Comparison of ENCODE assay signal across 1 cellular context in the genomic region with DNA sequence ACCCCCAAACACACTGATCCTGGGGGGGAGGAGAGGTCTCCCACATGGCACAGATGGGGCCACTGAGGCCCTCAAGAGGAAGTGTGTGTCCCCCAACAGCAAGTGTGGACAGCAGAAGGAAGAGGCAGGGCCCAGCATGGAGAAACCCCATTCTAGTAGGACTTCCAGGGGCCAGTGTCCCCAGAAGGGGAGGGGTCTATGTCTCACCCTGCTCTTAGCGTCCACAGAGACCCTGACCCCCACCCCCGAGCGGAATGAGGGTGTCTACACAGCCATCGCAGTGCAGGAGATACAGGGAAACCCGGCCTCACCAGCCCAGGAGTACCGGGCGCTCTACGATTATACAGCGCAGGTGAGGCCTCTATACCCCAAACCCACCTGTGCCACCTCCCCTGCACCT.
A peak's percentile ranks its signal among the peaks of the same experiment; 100 is the strongest.
TF ChIP-seq lines count a peak whose summit lies in the region.

No MANE protein-coding gene starts in this region.

TF ChIP-seq in GM12878, 131 proteins besides CTCF, POLR2A, EP300 and RAD21:
- no peak for TF ChIP-seq FOXM1 (IDR thresholded peaks at IDR 0.05; ENCODE audit: low read depth, low read length)
- no peak for TF ChIP-seq SP1 (IDR thresholded peaks at IDR 0.05; ENCODE audit: low read depth, low read length)
- peak; percentile 46; the same call in 1 of the 2 replicates for TF ChIP-seq MTA3 (IDR thresholded peaks at IDR 0.05; ENCODE audit: borderline replicate concordance, low read length)
- TF ChIP-seq PML (IDR thresholded peaks at IDR 0.05; ENCODE audit: low read length) = 0 out of 2 replicates have a peak, but pooled peaks have one; percentile 40
- no peak for TF ChIP-seq GATAD2B (conservative IDR thresholded peaks at IDR 0.05; ENCODE audit: low read depth)
